Comparison of ENCODE assay signal across 7 cellular contexts in the genomic region with DNA sequence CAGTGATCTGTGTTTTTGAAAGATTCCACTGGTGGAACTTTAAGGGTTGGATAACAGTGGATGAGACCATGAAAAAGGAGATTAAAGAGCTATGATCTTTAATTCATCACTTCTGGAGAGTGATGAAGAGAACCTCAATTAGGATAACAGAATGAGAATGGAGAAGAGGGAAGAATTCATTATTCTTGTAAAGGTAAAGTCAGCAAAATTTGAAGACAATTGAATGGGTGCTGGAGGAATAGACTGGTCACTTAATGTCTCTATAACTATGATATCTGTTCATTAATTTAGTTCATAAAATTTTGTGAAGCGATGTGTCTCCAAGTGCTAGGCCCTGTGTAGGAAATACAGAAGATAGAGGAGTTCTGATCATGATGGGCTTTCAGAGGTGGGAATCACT.
"Had no signal": no experiment of that assay in that cellular context is flagged by ENCODE, and none has a peak within 500 bp of the region (broad histone marks: within the 10 kb centered on the region; RNA-seq: fewer than 3 reads in every experiment).

No MANE protein-coding gene starts in this region.

- H3K27ac ChIP-seq: HL-60, KMS-11 had no signal

- H3K9ac ChIP-seq: KMS-11 had no signal

- FAIRE-seq: HTR-8/SVneo, K562 had no signal

- DNase-seq: IMR-90, KBM-7, KG1 had no signal

- ATAC-seq: K562 had no signal

- H3K4me3 ChIP-seq: K562 had no signal

- H3K4me2 ChIP-seq: KMS-11 had no signal
